In genomic region chr12:100566887-100567637, GRCh38 we compare ENCODE assay signal across 8 cellular contexts. TPM values are rescaled to one million over a fixed set of nuclear protein-coding genes. Genes with fewer than 3 reads are reported as not detected.
A peak's percentile ranks its signal among the peaks of the same experiment; 100 is the strongest.
DNase-seq lines count a peak whose midpoint lies in the region; ATAC-seq and TF ChIP-seq lines count a peak whose summit lies in the region.

No MANE protein-coding gene starts in this region.

- H3K27ac ChIP-seq in liver (ENCODE audit: low read depth in 1 of 2, low read length in 2 of 2) (no peak overlapping the region), neuronal stem cell (replicated peaks; ENCODE audit: low read length) (no peak overlapping the region)

- peak; percentile 46 for DNase-seq in HCEC 1CT
- DNase-seq in NB4 (ENCODE audit: low read depth) = peak; percentile 13
- no peak for DNase-seq in DMS153 (lab: John Stamatoyannopoulos, UW)
- DNase-seq in T-helper 1 cell = no peak
- no peak for DNase-seq in DMS153 treated with DMSO at 0.1 percent for 48 hours (lab: John Stamatoyannopoulos, UW; ENCODE audit: unreplicated experiment)
- no peak for DNase-seq in neuronal stem cell (ENCODE audit: low spot score)

- H3K14ac ChIP-seq in neuronal stem cell (ENCODE audit: low read length) = no peak overlapping the region

- TF ChIP-seq CTCF in NB4 (IDR thresholded peaks at IDR 0.05; ENCODE audit: low read depth, low read length) (no peak), liver (IDR thresholded peaks at IDR 0.05; ENCODE audit: low read depth, low read length, missing input control) (no peak)

- no peak overlapping the region for H3K23ac ChIP-seq in neuronal stem cell (ENCODE audit: low read depth, low read length, poor library complexity)

- no peak overlapping the region for H2BK120ac ChIP-seq in neuronal stem cell (ENCODE audit: low read depth, low read length)

- H3K27me3 ChIP-seq in liver (ENCODE audit: control insufficient read depth in 4 of 4, insufficient read depth in 4 of 4, low read length in 3 of 4) (no peaks in the 10 kb centered on the region), neuronal stem cell (ENCODE audit: control insufficient read depth in 3 of 3, insufficient read depth in 3 of 3, low read depth in 1 of 3, low read length in 3 of 3) (peaks cover 0 to 22% (median 0%) of the 10 kb centered on the region in 3 experiments)

- no peak for TF ChIP-seq RAD21 in liver (IDR thresholded peaks at IDR 0.05)

- no peaks in the 10 kb centered on the region for H3K79me1 ChIP-seq in neuronal stem cell (ENCODE audit: low read depth, low read length)

- no peak overlapping the region for H4K91ac ChIP-seq in neuronal stem cell (ENCODE audit: low read depth, low read length, poor library complexity)

- no peak overlapping the region for H3K4ac ChIP-seq in neuronal stem cell (ENCODE audit: low read length)

- no peak overlapping the region for H3K4me3 ChIP-seq in NB4 (ENCODE audit: low read depth, low read length)
- no peak overlapping the region for H3K4me3 ChIP-seq in liver (ENCODE audit: low read depth in 1 of 3, low read length in 3 of 3)
- no peak overlapping the region for H3K4me3 ChIP-seq in neuronal stem cell (ENCODE audit: low read length in 2 of 2)

- no peak overlapping the region for H2BK15ac ChIP-seq in neuronal stem cell (ENCODE audit: low read length)

- H3K9me3 ChIP-seq in liver (ENCODE audit: control insufficient read depth in 4 of 4, low read length in 3 of 4) (no peaks in the 10 kb centered on the region), neuronal stem cell (replicated peaks in 1 of 2; ENCODE audit: control insufficient read depth in 2 of 2, insufficient read depth in 1 of 2, low read depth in 1 of 2, low read length in 2 of 2) (no peaks in the 10 kb centered on the region)

- no peak overlapping the region for H3K18ac ChIP-seq in neuronal stem cell (ENCODE audit: low read length)

- H4K8ac ChIP-seq in neuronal stem cell (ENCODE audit: low read depth, low read length) = no peak overlapping the region

- no peak overlapping the region for H2AFZ ChIP-seq in neuronal stem cell (ENCODE audit: low read length)

- no peak overlapping the region for H3K4me2 ChIP-seq in neuronal stem cell (ENCODE audit: insufficient read depth, low read length, poor library complexity, severe bottlenecking)

- no peak overlapping the region for H2BK5ac ChIP-seq in neuronal stem cell (ENCODE audit: low read length)

- H3K4me1 ChIP-seq in liver (ENCODE audit: control insufficient read depth in 4 of 4, insufficient read depth in 4 of 4, low read length in 3 of 4) (no peaks in the 10 kb centered on the region), neuronal stem cell (ENCODE audit: control insufficient read depth in 2 of 2, insufficient read depth in 1 of 2, low read depth in 1 of 2, low read length in 2 of 2) (peaks cover 0 to 3% of the 10 kb centered on the region in 2 donors)

- peaks cover 0 to 9% (median 4%) of the 10 kb centered on the region in 4 donors for H3K36me3 ChIP-seq in liver (ENCODE audit: control insufficient read depth in 4 of 4, insufficient read depth in 3 of 4, low read depth in 1 of 4, low read length in 3 of 4)
- no peaks in the 10 kb centered on the region for H3K36me3 ChIP-seq in neuronal stem cell (replicated peaks in 1 of 2; ENCODE audit: control insufficient read depth in 2 of 2, insufficient read depth in 2 of 2, low read length in 2 of 2)

- H3K9ac ChIP-seq in liver (ENCODE audit: low read depth in 1 of 2, low read length in 2 of 2) (no peak overlapping the region), neuronal stem cell (ENCODE audit: low read depth, low read length, poor library complexity) (no peak overlapping the region)

- no peak for TF ChIP-seq POLR2A in NB4 (IDR thresholded peaks at IDR 0.05; ENCODE audit: extremely low read depth, insufficient read length)

- ATAC-seq in GM18520 (IDR thresholded peaks at IDR 0.05; ENCODE audit: unreplicated experiment) = peak; percentile 93

- 24% methylated on average over 3 of the region's 3 CpGs for WGBS in liver
- no CpG with 5 or more reads among the region's 3 CpGs for WGBS in neuronal stem cell (ENCODE audit: extremely low coverage in 2 of 2, insufficient read length in 2 of 2, insufficient replicate concordance in 1 of 2), 2 donors

- H2AK5ac ChIP-seq in neuronal stem cell (ENCODE audit: low read depth, low read length) = no peak overlapping the region

- H2BK12ac ChIP-seq in neuronal stem cell (ENCODE audit: low read length) = no peak overlapping the region

TF ChIP-seq in liver, 16 proteins besides CTCF, POLR2A, EP300 and RAD21:
- no peak for TF ChIP-seq ATF3 (IDR thresholded peaks at IDR 0.05)
- TF ChIP-seq MAX (IDR thresholded peaks at IDR 0.05) = peak; percentile 62

RNA-seq across cellular contexts. Expression of gene GAS2L3, which starts 6.4 kb away (rescaled TPM):
- total RNA-seq in liver = 10 to 100 TPM in 1 of 2 donors, 1 to 10 TPM in 1; 3.3 to 17.6 TPM
- polyA plus RNA-seq in liver = 1 to 10 TPM in 1 of 2 donors, under 1 TPM in 1; 0.76 to 1.4 TPM
- polyA plus RNA-seq in neuronal stem cell (2013, experiment 1 of 2) = 30.3 TPM
- polyA plus RNA-seq in neuronal stem cell (2013, experiment 2 of 2) = 33.4 TPM

Comparison
In these comparisons a context has a peak if more than half of its experiments do, and no peak if none do; other contexts are left out.
1. DNase-seq: peak in HCEC 1CT (single experiment) and NB4 (single experiment); none in DMS153 (single experiment), T-helper 1 cell (0 of 5), DMS153 treated with DMSO at 0.1 percent for 48 hours (single experiment) and neuronal stem cell (single experiment).